8 cellular contexts compared by ENCODE assay signal in genomic region chr14:75259510-75259855, GRCh38. TPM values are rescaled to one million over a fixed set of nuclear protein-coding genes. Genes with fewer than 3 reads are reported as not detected.
DNase-seq lines count a peak whose midpoint lies in the region; ATAC-seq, FAIRE-seq and TF ChIP-seq lines count a peak whose summit lies in the region.

No MANE protein-coding gene starts in this region.

- peaks cover 27% of the 10 kb centered on the region for H3K4me1 Mint-ChIP-seq in Calu3 (ENCODE audit: low read depth, unreplicated experiment)
- peaks cover 23% of the 10 kb centered on the region for H3K4me1 Mint-ChIP-seq in activated naive CD8-positive, alpha-beta T cell treated with anti-CD3 and anti-CD28 coated beads for 36 hours

- H3K27ac Mint-ChIP-seq in Calu3 (ENCODE audit: unreplicated experiment) = peak overlapping the region; percentile 100
- peak overlapping the region; percentile 94 for H3K27ac Mint-ChIP-seq in activated naive CD8-positive, alpha-beta T cell treated with anti-CD3 and anti-CD28 coated beads for 36 hours

- H3K27ac ChIP-seq in IMR-90 (ENCODE audit: insufficient read depth, low read length) (peak overlapping the region; percentile 75), small intestine (ENCODE audit: low read depth in 1 of 2, low read length in 1 of 2) (peak overlapping the region; percentile 96 to 97)

- TF ChIP-seq POLR2A in IMR-90 (IDR thresholded peaks at IDR 0.05; ENCODE audit: low read depth, low read length) = peak; percentile 69

- H3K4me3 ChIP-seq in IMR-90 (ENCODE audit: insufficient read depth, low read depth, low read length) = peak overlapping the region; percentile 53
- H3K4me3 ChIP-seq in iPS-11a (ENCODE audit: low read depth, low read length) = peak overlapping the region; percentile 73
- peak overlapping the region in 1 of 2 donors; percentile 35 for H3K4me3 ChIP-seq in small intestine (ENCODE audit: low read depth in 1 of 2, low read length in 2 of 2)

- TF ChIP-seq CTCF in Calu3 (IDR thresholded peaks at IDR 0.05; ENCODE audit: unreplicated experiment) = no peak
- peak; percentile 28 for TF ChIP-seq CTCF in IMR-90 (conservative IDR thresholded peaks at IDR 0.05; ENCODE audit: low read depth, low read length)
- TF ChIP-seq CTCF in D721Med (IDR thresholded peaks at IDR 0.05; ENCODE audit: insufficient read depth, missing control alignments) = no peak

- no peaks in the 10 kb centered on the region for H3K9me3 ChIP-seq in IMR-90 (ENCODE audit: control insufficient read depth, insufficient read depth, low read length)
- no peaks in the 10 kb centered on the region for H3K9me3 ChIP-seq in small intestine (ENCODE audit: control insufficient read depth, low read depth)

- H4K91ac ChIP-seq in IMR-90 (ENCODE audit: insufficient read depth, low read depth, low read length) = peak overlapping the region; percentile 5; the same call in 1 of the 2 replicates

- H3K14ac ChIP-seq in IMR-90 (replicated peaks; ENCODE audit: low read depth, low read length) = peak overlapping the region; percentile 97

- FAIRE-seq in small intestine (lab: Jason Lieb, UNC) (no peak), D721Med (lab: Jason Lieb, UNC) (no peak)

- ATAC-seq in IMR-90 (ENCODE audit: low read depth) = peak; percentile 13

- H4K8ac ChIP-seq in IMR-90 (ENCODE audit: low read depth in 2 of 2, low read length in 2 of 2) = peak overlapping the region; percentile 10 to 89; a peak in 2 of 4 replicates

- POLR2A ChIA-PET in IMR-90 (lab: Charles Lee; ENCODE audit: unreplicated experiment) = no interaction called here

- peak overlapping the region; percentile 74 for H3K4me3 Mint-ChIP-seq in Calu3 (ENCODE audit: low read depth, unreplicated experiment)
- peak overlapping the region; percentile 84 for H3K4me3 Mint-ChIP-seq in activated naive CD8-positive, alpha-beta T cell treated with anti-CD3 and anti-CD28 coated beads for 36 hours

- H2AK9ac ChIP-seq in IMR-90 (replicated peaks; ENCODE audit: low read depth, low read length, poor library complexity) = peak overlapping the region; percentile 75

- WGBS in IMR-90 (ENCODE audit: extremely low coverage in 2 of 2, insufficient read length in 1 of 2), 2 experiments = 0% methylated on average over 2 of the region's 7 CpGs; no CpG with 5 or more reads in 1 of the 2 experiments
- 6 to 15% (median 9%) methylated on average over 7 of the region's 7 CpGs for WGBS in small intestine, 3 donors

- CTCF ChIA-PET in Calu3 (lab: Charles Lee) = interaction anchor here (0.7 to 1.8 kb wide), 7 partner anchors 14 to 85 kb away, joined by 3 to 7 read pairs (median 4); no protein-coding TSS in a partner anchor
- CTCF ChIA-PET in IMR-90 (lab: Yijun Ruan, JAX) = no interaction called here

- H3K27me3 Mint-ChIP-seq in Calu3 (ENCODE audit: unreplicated experiment) = no peaks in the 10 kb centered on the region
- H3K27me3 Mint-ChIP-seq in activated naive CD8-positive, alpha-beta T cell treated with anti-CD3 and anti-CD28 coated beads for 36 hours = peaks cover 4% of the 10 kb centered on the region

- H2AFZ ChIP-seq in IMR-90 (replicated peaks; ENCODE audit: low read length, poor library complexity) = peak overlapping the region; percentile 95

- peak overlapping the region; percentile 81 for H2BK20ac ChIP-seq in IMR-90 (ENCODE audit: low read depth, low read length)

- dilution Hi-C loops in IMR-90 (cut with HindIII; ENCODE audit: low sequenced_read_pairs, unreplicated experiment) = no loop called here

- peak overlapping the region; percentile 10; the same call in 1 of the 3 replicates for H2BK15ac ChIP-seq in IMR-90 (ENCODE audit: low read depth, low read length)

- H3K56ac ChIP-seq in IMR-90 (ENCODE audit: extremely low read depth, insufficient read depth, low read length) = peak overlapping the region; percentile 7; the same call in 1 of the 2 replicates

- in situ Hi-C loops in IMR-90 (cut with MboI; ENCODE audit: low sequenced_read_pairs) = no loop called here

- H3K9me3 Mint-ChIP-seq in Calu3 (ENCODE audit: low read depth, unreplicated experiment) = no peaks in the 10 kb centered on the region
- no peaks in the 10 kb centered on the region for H3K9me3 Mint-ChIP-seq in activated naive CD8-positive, alpha-beta T cell treated with anti-CD3 and anti-CD28 coated beads for 36 hours

- H4K5ac ChIP-seq in IMR-90 (ENCODE audit: low read depth, low read length) = peak overlapping the region; percentile 43

- intact Hi-C loops in Calu3 (cut with micrococcal nuclease; ENCODE audit: unreplicated experiment) = no loop called here
- intact Hi-C loops in IMR-90 (cut with micrococcal nuclease) = loop anchor here (1.0 to 2.0 kb wide), 3 partner anchors 17 to 83 kb away; partner anchors contain the start of gene TMED10

- H3K4ac ChIP-seq in IMR-90 (ENCODE audit: low read depth, low read length) = peak overlapping the region; percentile 82

- peaks cover 26% of the 10 kb centered on the region for H3K36me3 Mint-ChIP-seq in Calu3 (ENCODE audit: insufficient read depth, unreplicated experiment)
- no peaks in the 10 kb centered on the region for H3K36me3 Mint-ChIP-seq in activated naive CD8-positive, alpha-beta T cell treated with anti-CD3 and anti-CD28 coated beads for 36 hours

- peak overlapping the region; percentile 82 for H2BK120ac ChIP-seq in IMR-90 (ENCODE audit: low read depth, low read length)

- H3K27me3 ChIP-seq in IMR-90 (ENCODE audit: control insufficient read depth, insufficient read depth, low read length) (no peaks in the 10 kb centered on the region), small intestine (ENCODE audit: control insufficient read depth in 2 of 2, insufficient read depth in 2 of 2, low read length in 2 of 2) (no peaks in the 10 kb centered on the region)

- H3K9ac ChIP-seq in IMR-90 (ENCODE audit: low read depth, low read length) = peak overlapping the region; percentile 56

- H3K4me2 ChIP-seq in IMR-90 (ENCODE audit: low read depth, low read length) = peak overlapping the region; percentile 94

- peaks cover 0 to 5% of the 10 kb centered on the region in 2 experiments; a peak in 1 of 4 replicates for H3K79me1 ChIP-seq in IMR-90 (ENCODE audit: low read depth in 1 of 2, low read length in 2 of 2)

- peak overlapping the region; percentile 6; the same call in 1 of the 2 replicates for H2AK5ac ChIP-seq in IMR-90 (ENCODE audit: low read depth, low read length)

- peak overlapping the region; percentile 75 for H3K18ac ChIP-seq in IMR-90 (ENCODE audit: low read depth, low read length)

- H2BK5ac ChIP-seq in IMR-90 (ENCODE audit: low read depth, low read length, poor library complexity, severe bottlenecking) = peak overlapping the region; percentile 72

- peak overlapping the region; percentile 72; the same call in 1 of the 2 replicates for H3K23ac ChIP-seq in IMR-90 (ENCODE audit: low read depth, low read length)

- DNase-seq in Calu3 = no peak
- DNase-seq in IMR-90 = peak; percentile 77
- DNase-seq in activated naive CD8-positive, alpha-beta T cell treated with anti-CD3 and anti-CD28 coated beads for 36 hours = no peak
- no peak for DNase-seq in small intestine
- DNase-seq in activated CD4-positive, CD25-positive, alpha-beta regulatory T cell treated with anti-CD3 and anti-CD28 coated beads, Interleukin-2, amount 50 U/mL, for 72 hours = no peak
- DNase-seq in NCI-H187 (lab: John Stamatoyannopoulos, UW) = no peak
- DNase-seq in D721Med (ENCODE audit: insufficient read length, low spot score) = no peak

- H4K20me1 ChIP-seq in IMR-90 (ENCODE audit: insufficient read depth, low read length) = no peaks in the 10 kb centered on the region

- peak; percentile 35; the same call in 1 of the 2 replicates for TF ChIP-seq RAD21 in IMR-90 (IDR thresholded peaks at IDR 0.05; ENCODE audit: low read length)

- H3K36me3 ChIP-seq in IMR-90 (ENCODE audit: control insufficient read depth, insufficient read depth, low read length) (no peaks in the 10 kb centered on the region), small intestine (ENCODE audit: control insufficient read depth in 2 of 2, insufficient read depth in 2 of 2, low read length in 2 of 2) (no peaks in the 10 kb centered on the region)

- peaks cover 8% of the 10 kb centered on the region for H3K4me1 ChIP-seq in IMR-90 (ENCODE audit: control insufficient read depth, insufficient read depth, low read length)
- peaks cover 0 to 10% of the 10 kb centered on the region in 2 donors for H3K4me1 ChIP-seq in small intestine (ENCODE audit: control insufficient read depth in 2 of 2, insufficient read depth in 1 of 2, low read depth in 1 of 2, low read length in 1 of 2)

- BruUV-seq in Calu3 (replicated peaks; lab: Mats Ljungman, UMichigan) (TSS peak; percentile 92), IMR-90 (replicated peaks; lab: Mats Ljungman, UMichigan) (no TSS peak)

- H3K9me1 ChIP-seq in IMR-90 (ENCODE audit: insufficient read depth, low read length) = peaks cover 3% of the 10 kb centered on the region; the same call in 1 of the 2 replicates

TF ChIP-seq in IMR-90, 13 proteins besides CTCF, POLR2A, EP300 and RAD21:
- no peak for TF ChIP-seq ELK1 (IDR thresholded peaks at IDR 0.05; ENCODE audit: borderline replicate concordance, low read depth, low read length)
- TF ChIP-seq RFX5 (IDR thresholded peaks at IDR 0.05; ENCODE audit: low read depth, low read length) = no peak
- TF ChIP-seq USF2 (IDR thresholded peaks at IDR 0.05; ENCODE audit: low read depth, low read length) = peak; percentile 14; the same call in 1 of the 2 replicates
- no peak for TF ChIP-seq CEBPB (IDR thresholded peaks at IDR 0.05; ENCODE audit: low read depth, low read length)

RNA-seq across cellular contexts. Expression of gene FOS, which starts 19.1 kb away (rescaled TPM):
- total RNA-seq in Calu3 (2022) = 149 and 183 TPM in 2 replicates
- total RNA-seq in IMR-90 (2012; rRNA removed) = 53.6 and 86.7 TPM in 2 replicates
- polyA plus RNA-seq in IMR-90 (2012; rRNA removed) = 171 and 406 TPM in 2 replicates
- polyA plus RNA-seq in IMR-90 (2012; cell fraction: cytosol; rRNA removed) = 405 and 665 TPM in 2 replicates
- polyA plus RNA-seq in IMR-90 (2012; cell fraction: nucleus; rRNA removed; ENCODE audit: low replicate concordance) = 1,840 and 2,271 TPM in 2 replicates
- total RNA-seq in activated naive CD8-positive, alpha-beta T cell treated with anti-CD3 and anti-CD28 coated beads for 36 hours = 10 to 100 TPM; 19.5 to 20.0 TPM
- polyA plus RNA-seq in small intestine = 100 to 1,000 TPM in 2 of 3 donors, 10 to 100 TPM in 1; 71.6 to 344 (median 136) TPM
